In the genomic region with DNA sequence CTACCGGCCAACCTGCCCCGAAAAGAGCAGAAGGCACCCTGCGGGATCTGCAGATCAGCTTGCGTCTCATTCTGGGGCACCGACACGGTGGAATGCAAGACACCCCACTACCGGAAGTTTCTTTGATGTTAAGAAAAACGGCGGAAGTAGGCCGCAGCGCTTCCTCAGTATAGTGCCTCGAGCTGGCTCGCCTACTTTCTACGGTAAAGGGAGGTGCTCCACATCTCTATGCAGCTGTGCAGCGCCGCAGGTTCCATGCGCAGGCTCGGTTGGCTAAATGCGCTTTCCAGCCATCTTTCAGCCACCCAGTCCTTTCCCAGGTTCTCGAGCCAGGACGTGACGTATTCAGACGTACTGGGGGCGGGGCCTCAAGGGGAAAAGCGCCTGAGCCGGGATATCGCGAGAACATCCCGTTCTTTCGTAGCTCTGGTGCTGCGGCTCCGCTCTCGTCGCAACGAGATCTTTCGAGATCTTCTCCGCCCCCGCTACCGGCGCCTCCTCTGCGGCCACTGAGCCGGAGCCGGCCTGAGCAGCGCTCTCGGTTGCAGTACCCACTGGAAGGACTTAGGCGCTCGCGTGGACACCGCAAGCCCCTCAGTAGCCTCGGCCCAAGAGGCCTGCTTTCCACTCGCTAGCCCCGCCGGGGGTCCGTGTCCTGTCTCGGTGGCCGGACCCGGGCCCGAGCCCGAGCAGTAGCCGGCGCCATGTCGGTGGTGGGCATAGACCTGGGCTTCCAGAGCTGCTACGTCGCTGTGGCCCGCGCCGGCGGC, we compare ENCODE assay signal across 8 cellular contexts. TPM values are rescaled to one million over a fixed set of nuclear protein-coding genes. Genes with fewer than 3 reads are reported as not detected.
DNase-seq lines count a peak whose midpoint lies in the region; ATAC-seq, FAIRE-seq and TF ChIP-seq lines count a peak whose summit lies in the region.

Gene HSPA4 (plus strand): TSS at position 467 of the 770 bp plus-strand sequence. CDS start 238 bp downstream, at position 705.

- DNase-seq in GM18507 (ENCODE audit: extremely low spot score, insufficient read length, low read depth) (peak; percentile 94), NCI-H2029 treated with DMSO at 0.1 percent for 48 hours (lab: John Stamatoyannopoulos, UW) (peak; percentile 90), T-helper 9 cell (peak; percentile 95), astrocyte of the cerebellum (ENCODE audit: low read depth) (peak; percentile 98), hepatic stellate cell (ENCODE audit: low spot score) (peak; percentile 96), aorta (peak; percentile 98 to 99)

- peak within 1 kb of the TSS; percentile 97 for H3K4me3 ChIP-seq in astrocyte of the cerebellum (ENCODE audit: low read depth, low read length)
- peak within 1 kb of the TSS; percentile 89 for H3K4me3 ChIP-seq in rectal smooth muscle tissue (ENCODE audit: low read length)
- H3K4me3 ChIP-seq in aorta (ENCODE audit: low read length in 2 of 2): peak within 1 kb of the TSS; percentile 20 to 95

- no peak for TF ChIP-seq CTCF in astrocyte of the cerebellum (IDR thresholded peaks at IDR 0.05; ENCODE audit: low read depth, low read length, missing control alignments)

- H3K27me3 ChIP-seq in rectal smooth muscle tissue (ENCODE audit: control insufficient read depth, insufficient read depth, low read length): no peaks in the 10 kb centered on the region
- H3K27me3 ChIP-seq in aorta (ENCODE audit: control insufficient read depth in 1 of 2, insufficient read depth in 2 of 2, low read length in 1 of 2): no peaks in the 10 kb centered on the region

- FAIRE-seq in GM18507 (lab: Jason Lieb, UNC): peak; percentile 93

- peak within 1 kb of the TSS; percentile 91 for H3K9ac ChIP-seq in rectal smooth muscle tissue (ENCODE audit: low read length)

- intact Hi-C loops in aorta (cut with DNase I): loop anchor here in 1 of 2 donors (2.0 kb wide), 2 partner anchors 25 to 89 kb away; partner anchors contain the start of genes AFF4 and ZCCHC10

- peak; percentile 81 for ATAC-seq in HG02981 (IDR thresholded peaks at IDR 0.05; ENCODE audit: unreplicated experiment)
- peak; percentile 98 for ATAC-seq in aorta (ENCODE audit: low FRiP score)

- H3K4me1 ChIP-seq in rectal smooth muscle tissue (ENCODE audit: control insufficient read depth, insufficient read depth, low read length) (peaks cover 14% of the 10 kb centered on the region), aorta (ENCODE audit: control insufficient read depth in 1 of 2, insufficient read depth in 2 of 2, low read length in 2 of 2) (peaks cover 0 to 5% of the 10 kb centered on the region in 2 donors)

- WGBS in aorta, 2 donors: 0% methylated on average over 67 to 68 of the region's 68 CpGs

- no peaks in the 10 kb centered on the region for H3K9me3 ChIP-seq in aorta (ENCODE audit: control insufficient read depth, low read length)

- in situ Hi-C loops in astrocyte of the cerebellum (cut with HindIII; ENCODE audit: low sequenced_read_pairs): no loop called here

- H3K27ac ChIP-seq in rectal smooth muscle tissue (ENCODE audit: low read depth, low read length): peak within 1 kb of the TSS; percentile 95
- peak within 1 kb of the TSS; percentile 91 to 98 for H3K27ac ChIP-seq in aorta (ENCODE audit: low read depth in 1 of 2, low read length in 2 of 2)

- H3K36me3 ChIP-seq in rectal smooth muscle tissue (ENCODE audit: control insufficient read depth, insufficient read depth, low read length) (no peaks in the 10 kb centered on the region), aorta (ENCODE audit: control insufficient read depth in 1 of 2, insufficient read depth in 2 of 2, low read length in 1 of 2) (no peaks in the 10 kb centered on the region)

RNA-seq across cellular contexts. Expression of gene HSPA4, which starts in this region (rescaled TPM):
- 100 to 1,000 TPM in 1 of 2 donors, 10 to 100 TPM in 1; 56.1 to 135 TPM for total RNA-seq in aorta
- polyA plus RNA-seq in aorta: 10 to 100 TPM; 51.3 to 54.0 TPM

Comparison
In these comparisons a context has a peak if more than half of its experiments do, and no peak if none do; other contexts are left out.
1. Peak in every context shown above with its lines: DNase-seq, ATAC-seq, H3K4me3 ChIP-seq and H3K27ac ChIP-seq.